Comparison of ENCODE assay signal across 6 cellular contexts in genomic region chr19:17243340-17243853, GRCh38. TPM values are rescaled to one million over a fixed set of nuclear protein-coding genes. Genes with fewer than 3 reads are reported as not detected.
DNase-seq lines count a peak whose midpoint lies in the region; ATAC-seq lines count a peak whose summit lies in the region.

No MANE protein-coding gene starts in this region.

- peak overlapping the region; percentile 89 for H4K8ac ChIP-seq in trophoblast cell (ENCODE audit: low read depth, low read length)

- no peak for DNase-seq in trophoblast cell
- DNase-seq in NCI-H345 (lab: John Stamatoyannopoulos, UW) = no peak
- no peak for DNase-seq in cerebellar nuclear complex (lab: John Stamatoyannopoulos, UW)

- H3K14ac ChIP-seq in trophoblast cell (ENCODE audit: low read length) = peak overlapping the region; percentile 81

- peak overlapping the region; percentile 95 for H3K4ac ChIP-seq in trophoblast cell (ENCODE audit: low read depth, low read length)

- no peak overlapping the region; the same call in 1 of the 2 replicates for H3K9ac ChIP-seq in HUES48 (ENCODE audit: low read depth, low read length)
- peak overlapping the region; percentile 74 to 89 for H3K9ac ChIP-seq in duodenal mucosa (ENCODE audit: low read depth in 1 of 2, low read length in 2 of 2)
- H3K9ac ChIP-seq in trophoblast cell (ENCODE audit: low read length) = peak overlapping the region; percentile 95

- H3K27me3 ChIP-seq in HUES48 (ENCODE audit: control insufficient read depth, insufficient read depth, low read length) (no peaks in the 10 kb centered on the region), duodenal mucosa (ENCODE audit: control insufficient read depth in 1 of 2, insufficient read depth in 2 of 2, low read length in 2 of 2) (no peaks in the 10 kb centered on the region), trophoblast cell (ENCODE audit: insufficient read depth, low read length) (no peaks in the 10 kb centered on the region)

- H3K18ac ChIP-seq in trophoblast cell (ENCODE audit: low read length) = peak overlapping the region; percentile 84

- no peak overlapping the region for H2AK5ac ChIP-seq in trophoblast cell (ENCODE audit: low read length)

- H3K4me1 ChIP-seq in HUES48 (ENCODE audit: control insufficient read depth, insufficient read depth, low read length) (peaks cover 20% of the 10 kb centered on the region), duodenal mucosa (ENCODE audit: control insufficient read depth in 1 of 2, insufficient read depth in 2 of 2, low read length in 2 of 2) (peaks cover 46 to 59% of the 10 kb centered on the region in 2 donors), trophoblast cell (ENCODE audit: control insufficient read depth in 1 of 2, insufficient read depth in 2 of 2, low read length in 2 of 2) (peaks cover 23 to 31% of the 10 kb centered on the region in 2 experiments)

- no peak for ATAC-seq in GM21723 (IDR thresholded peaks at IDR 0.05; ENCODE audit: unreplicated experiment)

- peaks cover 57% of the 10 kb centered on the region for H3K79me2 ChIP-seq in trophoblast cell (ENCODE audit: control insufficient read depth, insufficient read depth, low read length, poor library complexity)

- H3K9me3 ChIP-seq in HUES48 (ENCODE audit: control insufficient read depth, insufficient read depth, low read length) (no peaks in the 10 kb centered on the region), duodenal mucosa (ENCODE audit: control insufficient read depth in 1 of 2, low read length in 2 of 2) (no peaks in the 10 kb centered on the region), trophoblast cell (ENCODE audit: insufficient read depth, low read depth, low read length) (peaks cover 7% of the 10 kb centered on the region)

- peak overlapping the region; percentile 91 for H4K12ac ChIP-seq in trophoblast cell (ENCODE audit: low read depth, low read length)

- peak overlapping the region; percentile 84 for H3K4me2 ChIP-seq in trophoblast cell (ENCODE audit: low read length)

- H3K4me3 ChIP-seq in HUES48 (ENCODE audit: low read depth, low read length) (peak overlapping the region; percentile 93), duodenal mucosa (ENCODE audit: low read depth in 1 of 2, low read length in 2 of 2) (peak overlapping the region; percentile 89), trophoblast cell (ENCODE audit: low read depth, low read length) (peak overlapping the region; percentile 95)

- peak overlapping the region; percentile 98 for H4K91ac ChIP-seq in trophoblast cell (ENCODE audit: low read depth, low read length)

- H3K23ac ChIP-seq in trophoblast cell (ENCODE audit: low read length) = no peak overlapping the region

- H2AFZ ChIP-seq in trophoblast cell (ENCODE audit: insufficient read depth, low read length, poor library complexity) = no peak overlapping the region

- peak overlapping the region; percentile 94 for H2BK5ac ChIP-seq in trophoblast cell (ENCODE audit: low read depth, low read length, poor library complexity)

- H3K36me3 ChIP-seq in HUES48 (ENCODE audit: control insufficient read depth, insufficient read depth, low read length) (peaks cover 9% of the 10 kb centered on the region), duodenal mucosa (ENCODE audit: control insufficient read depth in 1 of 2, insufficient read depth in 2 of 2, low read length in 2 of 2) (peaks cover under 1 to 8% of the 10 kb centered on the region in 2 donors), trophoblast cell (ENCODE audit: control insufficient read depth in 1 of 2, insufficient read depth in 2 of 2, low read length in 2 of 2) (peaks cover 20 to 23% of the 10 kb centered on the region in 2 experiments)

- peak overlapping the region; percentile 69 for H2BK120ac ChIP-seq in trophoblast cell (ENCODE audit: insufficient read depth, low read length, poor library complexity)

- WGBS in trophoblast cell (ENCODE audit: extremely low coverage, insufficient coverage, insufficient read length) = no CpG with 5 or more reads among the region's 10 CpGs

- peaks cover 49% of the 10 kb centered on the region for H3K79me1 ChIP-seq in trophoblast cell (ENCODE audit: low read length)

- H2BK12ac ChIP-seq in trophoblast cell (ENCODE audit: low read length) = no peak overlapping the region

- peak overlapping the region; percentile 79 for H3K27ac ChIP-seq in HUES48 (ENCODE audit: low read depth, low read length)
- H3K27ac ChIP-seq in duodenal mucosa (ENCODE audit: low read depth, low read length) = peak overlapping the region; percentile 70
- H3K27ac ChIP-seq in trophoblast cell (ENCODE audit: low read depth, low read length) = peak overlapping the region; percentile 95

RNA-seq across cellular contexts. Expression of gene NR2F6, which starts 2.3 kb away (rescaled TPM):
- 205 and 221 TPM in 2 replicates for polyA plus RNA-seq in trophoblast cell (2013)

RNA-seq across cellular contexts. Expression of gene OCEL1, which starts 17.4 kb away (rescaled TPM):
- 41.5 and 44.6 TPM in 2 replicates for polyA plus RNA-seq in trophoblast cell (2013)

RNA-seq across cellular contexts. Expression of gene USHBP1, which starts 21.1 kb away (rescaled TPM):
- 1.4 and 2.2 TPM in 2 replicates for polyA plus RNA-seq in trophoblast cell (2013)

RNA-seq across cellular contexts. Expression of gene BABAM1, which starts 23.8 kb away (rescaled TPM):
- 139 and 141 TPM in 2 replicates for polyA plus RNA-seq in trophoblast cell (2013)

RNA-seq across cellular contexts. Expression of gene USE1, which starts 28.2 kb away (rescaled TPM):
- polyA plus RNA-seq in trophoblast cell (2013) = 10.3 and 10.4 TPM in 2 replicates
